Comparison of ENCODE assay signal across 8 cellular contexts in genomic region chr19:9786342-9786741, GRCh38. TPM values are rescaled to one million over a fixed set of nuclear protein-coding genes. Genes with fewer than 3 reads are reported as not detected.
DNase-seq lines count a peak whose midpoint lies in the region; ATAC-seq and TF ChIP-seq lines count a peak whose summit lies in the region.

No MANE protein-coding gene starts in this region.

- no TSS peak for BruUV-seq in Calu3 (replicated peaks; lab: Mats Ljungman, UMichigan)

- H3K36me3 Mint-ChIP-seq in Calu3 (ENCODE audit: insufficient read depth, unreplicated experiment) (peaks cover 26% of the 10 kb centered on the region), T-cell (no peaks in the 10 kb centered on the region)

- H3K9me3 Mint-ChIP-seq in Calu3 (ENCODE audit: low read depth, unreplicated experiment): no peaks in the 10 kb centered on the region
- no peaks in the 10 kb centered on the region for H3K9me3 Mint-ChIP-seq in T-cell

- peak overlapping the region; percentile 99 for H3K27ac Mint-ChIP-seq in Calu3 (ENCODE audit: unreplicated experiment)
- peak overlapping the region; percentile 90 to 93 for H3K27ac Mint-ChIP-seq in T-cell

- ATAC-seq in T-cell (replicated peaks in 1 of 4) (no peak), GM21786 (IDR thresholded peaks at IDR 0.05; ENCODE audit: unreplicated experiment) (no peak)

- H3K27me3 Mint-ChIP-seq in Calu3 (ENCODE audit: unreplicated experiment): no peaks in the 10 kb centered on the region
- no peaks in the 10 kb centered on the region for H3K27me3 Mint-ChIP-seq in T-cell

- TF ChIP-seq CTCF in Calu3 (IDR thresholded peaks at IDR 0.05; ENCODE audit: unreplicated experiment): no peak
- TF ChIP-seq CTCF in fibroblast of pulmonary artery (IDR thresholded peaks at IDR 0.05; ENCODE audit: low read length, missing control alignments): no peak

- H3K4me1 Mint-ChIP-seq in Calu3 (ENCODE audit: low read depth, unreplicated experiment) (peaks cover 24% of the 10 kb centered on the region), T-cell (peaks cover 28 to 34% (median 33%) of the 10 kb centered on the region in 3 donors)

- peak overlapping the region; percentile 81 for H3K4me3 ChIP-seq in fibroblast of pulmonary artery (replicated peaks; ENCODE audit: low read depth, low read length)

- peak overlapping the region; percentile 82 for H3K4me3 Mint-ChIP-seq in Calu3 (ENCODE audit: low read depth, unreplicated experiment)
- H3K4me3 Mint-ChIP-seq in T-cell: peak overlapping the region; percentile 87 to 88 (median 88)

- POLR2A ChIA-PET in T-cell (lab: Charles Lee): interaction anchor here in 1 of 2 donors (0.7 kb wide), 1 partner anchor 209 kb away, joined by 8 read pairs; no protein-coding TSS in a partner anchor

- intact Hi-C loops in Calu3 (cut with micrococcal nuclease; ENCODE audit: unreplicated experiment): no loop called here
- intact Hi-C loops in posterior vena cava (cut with DNase I): loop anchor here in 1 of 2 donors (10.0 kb wide), 2 partner anchors 162 to 472 kb away; partner anchors contain the start of gene ZNF561

- CTCF ChIA-PET in Calu3 (lab: Charles Lee) (no interaction called here), T-cell (lab: Charles Lee) (no interaction called here)

- DNase-seq in Calu3: no peak
- no peak for DNase-seq in T-cell
- DNase-seq in fibroblast of pulmonary artery (ENCODE audit: low read depth): no peak
- peak; percentile 75 for DNase-seq in posterior vena cava (ENCODE audit: low spot score)
- DNase-seq in NCI-H2081 treated with DMSO at 0.1 percent for 48 hours (lab: John Stamatoyannopoulos, UW): no peak
- no peak for DNase-seq in GM03348 (ENCODE audit: low spot score)
- no peak for DNase-seq in OCI-M1 (lab: John Stamatoyannopoulos, UW)

RNA-seq across cellular contexts. Expression of gene ZNF846, which starts 17.8 kb away (rescaled TPM):
- total RNA-seq in Calu3 (2022): 7.8 and 8.0 TPM in 2 replicates
- 10 to 100 TPM; 13.7 to 19.7 (median 18.4) TPM for total RNA-seq in T-cell
- 10 to 100 TPM; 13.5 to 18.2 TPM for total RNA-seq in posterior vena cava

RNA-seq across cellular contexts. Expression of gene FBXL12, which starts 32.5 kb away (rescaled TPM):
- total RNA-seq in Calu3 (2022) (20.7 and 21.4 TPM in 2 replicates), T-cell (10 to 100 TPM; 31.5 to 37.7 (median 35.0) TPM), posterior vena cava (10 to 100 TPM; 18.5 to 19.0 TPM)

RNA-seq across cellular contexts. Expression of gene UBL5, which starts 41.4 kb away (rescaled TPM):
- 233 and 234 TPM in 2 replicates for total RNA-seq in Calu3 (2022)
- 100 to 1,000 TPM; 205 to 228 (median 215) TPM for total RNA-seq in T-cell
- total RNA-seq in posterior vena cava: 100 to 1,000 TPM; 260 to 295 TPM

RNA-seq across cellular contexts. Expression of gene PIN1, which starts 48.8 kb away (rescaled TPM):
- total RNA-seq in Calu3 (2022): 49.5 and 51.0 TPM in 2 replicates
- total RNA-seq in T-cell: 10 to 100 TPM; 49.4 to 92.6 (median 79.4) TPM
- 10 to 100 TPM; 54.0 to 62.4 TPM for total RNA-seq in posterior vena cava
